22 cellular contexts compared by ENCODE assay signal in genomic region chr14:90819734-90820393, GRCh38. TPM values are rescaled to one million over a fixed set of nuclear protein-coding genes. Genes with fewer than 3 reads are reported as not detected.
DNase-seq lines count a peak whose midpoint lies in the region; ATAC-seq and TF ChIP-seq lines count a peak whose summit lies in the region.
"Had no signal": no experiment of that assay in that cellular context is flagged by ENCODE, and none has a peak within 500 bp of the region (broad histone marks: within the 10 kb centered on the region; RNA-seq: fewer than 3 reads in every experiment).

No MANE protein-coding gene starts in this region.

- peaks cover 14% of the 10 kb centered on the region for H3K4me1 Mint-ChIP-seq in activated T-helper 1 cell treated with anti-CD3 and anti-CD28 coated beads, Interleukin-12 subunit alpha, Interleukin-12 subunit beta, Interleukin-2, Interleukin-4 antibody, amounts not matched to agents 30 ng/mL and 10 ng/mL and 1 ng/mL, durations not matched to agents 14 hours and 24 hours and 36 hours (ENCODE audit: low read depth)

- H3K79me1 ChIP-seq in mesendoderm (ENCODE audit: low read length) = no peaks in the 10 kb centered on the region

- no peak overlapping the region for H3K4ac ChIP-seq in mesendoderm (ENCODE audit: low read depth, low read length)

- no peak overlapping the region for H2BK15ac ChIP-seq in mesendoderm (replicated peaks; ENCODE audit: low read depth)

- no peak overlapping the region for H3K56ac ChIP-seq in mesendoderm (ENCODE audit: low read length)

- H4K5ac ChIP-seq in mesendoderm (ENCODE audit: low read length) = no peak overlapping the region

- DNase-seq in DMS 273 (lab: John Stamatoyannopoulos, UW; ENCODE audit: unreplicated experiment) (peak; percentile 87), right lobe of liver (peak in 2 of 3 donors; percentile 82 to 84), islet precursor cell (no peak), mesendoderm (no peak), NCI-H510A (lab: John Stamatoyannopoulos, UW) (no peak)
- no peak for DNase-seq in activated T-helper 1 cell treated with anti-CD3 and anti-CD28 coated beads, Interleukin-12 subunit alpha, Interleukin-12 subunit beta, Interleukin-2, Interleukin-4 antibody, amounts not matched to agents 30 ng/mL and 10 ng/mL and 1 ng/mL, durations not matched to agents 14 hours and 24 hours and 36 hours (ENCODE audit: low spot score)
- DNase-seq: activated gamma-delta T cell; activated T-cell treated with anti-CD3 and anti-CD28 coated beads for 4 hours; COR-L47; endodermal cell; natural killer cell; NCI-H1694 treated with DMSO at 0.1 percent for 48 hours; NCI-H226; NCI-H748 treated with DMSO at 0.1 percent for 48 hours; ovary; stimulated activated CD4-positive, alpha-beta T cell treated with anti-CD3 and anti-CD28 coated beads, Interleukin-2, amount 100 ng/mL, for 24 hours; T-helper 1 cell; upper lobe of right lung had no signal

- H3K4me3 ChIP-seq in right lobe of liver (no peak overlapping the region), mesendoderm (ENCODE audit: low read length) (no peak overlapping the region)
- H3K4me3 ChIP-seq: BLaER1, ovary, SJSA1, upper lobe of right lung had no signal

- no peak for TF ChIP-seq CTCF in C4-2B (conservative IDR thresholded peaks at IDR 0.05)
- no peak for TF ChIP-seq CTCF in right lobe of liver (IDR thresholded peaks at IDR 0.05)

- no peaks in the 10 kb centered on the region for H3K27me3 ChIP-seq in right lobe of liver
- no peaks in the 10 kb centered on the region for H3K27me3 ChIP-seq in mesendoderm (ENCODE audit: insufficient read depth, low read length, poor library complexity)
- H3K27me3 ChIP-seq: BLaER1, ovary, SJSA1, upper lobe of right lung had no signal

- H3K4me2 ChIP-seq in mesendoderm (ENCODE audit: low read length) = no peak overlapping the region

- intact Hi-C loops in activated T-helper 1 cell treated with anti-CD3 and anti-CD28 coated beads, Interleukin-12 subunit alpha, Interleukin-12 subunit beta, Interleukin-2, Interleukin-4 antibody, amounts not matched to agents 30 ng/mL and 10 ng/mL and 1 ng/mL, durations not matched to agents 14 hours and 24 hours and 36 hours (cut with micrococcal nuclease) = loop anchor here (10.0 kb wide), 2 partner anchors 595 to 1995 kb away; partner anchors contain the start of genes CCDC88C and TTC8
- intact Hi-C loops in right lobe of liver (cut with DNase I) = loop anchor here (5.0 to 10.0 kb wide), 2 partner anchors 38 to 45 kb away; no protein-coding TSS in a partner anchor

- H3K4me3 Mint-ChIP-seq in activated T-helper 1 cell treated with anti-CD3 and anti-CD28 coated beads, Interleukin-12 subunit alpha, Interleukin-12 subunit beta, Interleukin-2, Interleukin-4 antibody, amounts not matched to agents 30 ng/mL and 10 ng/mL and 1 ng/mL, durations not matched to agents 14 hours and 24 hours and 36 hours = no peak overlapping the region
- H3K4me3 Mint-ChIP-seq: endodermal cell, natural killer cell had no signal

- no peaks in the 10 kb centered on the region for H3K79me2 ChIP-seq in mesendoderm (ENCODE audit: control insufficient read depth, insufficient read depth, low read length)

- H3K36me3 Mint-ChIP-seq in activated T-helper 1 cell treated with anti-CD3 and anti-CD28 coated beads, Interleukin-12 subunit alpha, Interleukin-12 subunit beta, Interleukin-2, Interleukin-4 antibody, amounts not matched to agents 30 ng/mL and 10 ng/mL and 1 ng/mL, durations not matched to agents 14 hours and 24 hours and 36 hours (ENCODE audit: low read depth) = peaks cover 3% of the 10 kb centered on the region

- peaks cover 27% of the 10 kb centered on the region for H3K27me3 Mint-ChIP-seq in activated T-helper 1 cell treated with anti-CD3 and anti-CD28 coated beads, Interleukin-12 subunit alpha, Interleukin-12 subunit beta, Interleukin-2, Interleukin-4 antibody, amounts not matched to agents 30 ng/mL and 10 ng/mL and 1 ng/mL, durations not matched to agents 14 hours and 24 hours and 36 hours (ENCODE audit: insufficient read depth)

- WGBS in right lobe of liver (ENCODE audit: insufficient coverage, low coverage, low lambda C conversion rate, missing lambda C conversion rate) = 47% methylated on average over 4 of the region's 5 CpGs
- no CpG with 5 or more reads among the region's 5 CpGs for WGBS in mesendoderm (ENCODE audit: extremely low coverage, insufficient coverage, low lambda C conversion rate)

- peaks cover 17% of the 10 kb centered on the region for H3K9me3 Mint-ChIP-seq in activated T-helper 1 cell treated with anti-CD3 and anti-CD28 coated beads, Interleukin-12 subunit alpha, Interleukin-12 subunit beta, Interleukin-2, Interleukin-4 antibody, amounts not matched to agents 30 ng/mL and 10 ng/mL and 1 ng/mL, durations not matched to agents 14 hours and 24 hours and 36 hours

- ATAC-seq in right lobe of liver (peak in 3 of 4 donors; percentile 18 to 51 (median 43)), GM18517 (IDR thresholded peaks at IDR 0.05; ENCODE audit: unreplicated experiment) (no peak)
- ATAC-seq: upper lobe of right lung had no signal

- no peak overlapping the region for H2AK5ac ChIP-seq in mesendoderm (ENCODE audit: low read length)

- no peaks in the 10 kb centered on the region for H3K9me3 ChIP-seq in right lobe of liver
- H3K9me3 ChIP-seq: ovary had no signal

- no peak overlapping the region for H4K8ac ChIP-seq in mesendoderm (ENCODE audit: low read depth, low read length)

- no peak overlapping the region for H3K9ac ChIP-seq in mesendoderm (ENCODE audit: low read length)
- H3K9ac ChIP-seq: BLaER1 had no signal

- H3K4me1 ChIP-seq in right lobe of liver (peaks cover 0 to 45% (median 22%) of the 10 kb centered on the region in 4 donors), mesendoderm (ENCODE audit: control insufficient read depth, low read depth, low read length) (no peaks in the 10 kb centered on the region)

- no peak overlapping the region for H2BK120ac ChIP-seq in mesendoderm (ENCODE audit: low read depth, low read length)

- no peak overlapping the region for H3K18ac ChIP-seq in mesendoderm (ENCODE audit: low read length)

- TF ChIP-seq POLR2A in right lobe of liver (IDR thresholded peaks at IDR 0.05) = no peak

- no peak overlapping the region for H3K23ac ChIP-seq in mesendoderm (ENCODE audit: low read length)

- H3K27ac ChIP-seq in C4-2B (peak overlapping the region; percentile 62), right lobe of liver (peak overlapping the region in 2 of 3 donors; percentile 76 to 86), mesendoderm (ENCODE audit: low read depth, low read length) (no peak overlapping the region)
- H3K27ac ChIP-seq: BLaER1, ovary, SJSA1, upper lobe of right lung had no signal

- H3K27ac Mint-ChIP-seq in activated T-helper 1 cell treated with anti-CD3 and anti-CD28 coated beads, Interleukin-12 subunit alpha, Interleukin-12 subunit beta, Interleukin-2, Interleukin-4 antibody, amounts not matched to agents 30 ng/mL and 10 ng/mL and 1 ng/mL, durations not matched to agents 14 hours and 24 hours and 36 hours = peak overlapping the region; percentile 14
- H3K27ac Mint-ChIP-seq: endodermal cell had no signal

- H2BK5ac ChIP-seq in mesendoderm (ENCODE audit: low read length) = no peak overlapping the region

- H3K36me3 ChIP-seq in right lobe of liver = no peaks in the 10 kb centered on the region
- no peaks in the 10 kb centered on the region for H3K36me3 ChIP-seq in mesendoderm (ENCODE audit: control insufficient read depth, insufficient read depth, low read length)
- H3K36me3 ChIP-seq: BLaER1, ovary, SJSA1, upper lobe of right lung had no signal

RNA-seq across cellular contexts. Expression of gene TTC7B, which starts 3.6 kb away (rescaled TPM):
- total RNA-seq in activated T-helper 1 cell treated with anti-CD3 and anti-CD28 coated beads, Interleukin-12 subunit alpha, Interleukin-12 subunit beta, Interleukin-2, Interleukin-4 antibody, amounts not matched to agents 30 ng/mL and 10 ng/mL and 1 ng/mL, durations not matched to agents 14 hours and 24 hours and 36 hours = 3.1 and 4.3 TPM in 2 replicates
- total RNA-seq in right lobe of liver = 10 to 100 TPM; 18.4 to 56.1 (median 37.5) TPM
- 15.6 TPM for polyA plus RNA-seq in mesendoderm (2013, experiment 1 of 2)
- polyA plus RNA-seq in mesendoderm (2013, experiment 2 of 2) = 17.0 TPM

Comparison
In these comparisons a context has a peak if more than half of its experiments do, and no peak if none do; other contexts are left out.
1. DNase-seq: peak in DMS 273 (single experiment) and right lobe of liver (2 of 3); none in activated T-helper 1 cell treated with anti-CD3 and anti-CD28 coated beads, Interleukin-12 subunit alpha, Interleukin-12 subunit beta, Interleukin-2, Interleukin-4 antibody, amounts not matched to agents 30 ng/mL and 10 ng/mL and 1 ng/mL, durations not matched to agents 14 hours and 24 hours and 36 hours (single experiment), islet precursor cell (single experiment), mesendoderm (single experiment) and NCI-H510A (single experiment).